Comparison of ENCODE assay signal across 27 cellular contexts in the genomic region with DNA sequence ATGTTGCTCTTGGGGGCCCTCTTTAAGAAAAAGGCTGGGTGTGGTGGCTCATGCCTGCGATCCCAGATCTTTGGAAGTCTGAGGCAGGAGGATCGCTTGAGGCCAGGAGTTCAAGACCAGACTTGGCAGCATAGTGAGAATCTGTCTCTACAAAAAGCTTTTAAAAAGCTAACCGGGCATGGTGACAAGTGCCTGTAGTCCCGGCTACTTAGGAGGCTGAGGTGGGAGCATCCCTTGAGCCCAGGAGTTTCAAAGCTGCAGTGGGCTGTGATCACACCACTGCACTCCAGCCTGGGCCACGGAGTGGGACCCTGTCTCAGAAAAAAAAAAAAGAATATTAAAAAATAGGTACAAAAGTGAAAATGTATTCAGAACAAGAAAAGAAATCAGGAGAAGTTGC. TPM values are rescaled to one million over a fixed set of nuclear protein-coding genes. Genes with fewer than 3 reads are reported as not detected.
"Had no signal": no experiment of that assay in that cellular context is flagged by ENCODE, and none has a peak within 500 bp of the region (broad histone marks: within the 10 kb centered on the region; RNA-seq: fewer than 3 reads in every experiment).

No MANE protein-coding gene starts in this region.

- H3K4me1 ChIP-seq: breast epithelium, foreskin keratinocyte, pancreas, testis had no signal

- H3K9me3 ChIP-seq: breast epithelium, pancreas, stomach, testis, tibial artery had no signal

- H3K4me3 ChIP-seq: breast epithelium, pancreas, smooth muscle cell, stomach, testis, tibial artery had no signal

- H3K36me3 ChIP-seq: breast epithelium, pancreas, stomach, tibial artery had no signal

- H3K4me2 ChIP-seq: smooth muscle cell had no signal

- ATAC-seq: foreskin keratinocyte, pancreas, sciatic nerve had no signal

- DNase-seq: central memory CD4-positive, alpha-beta T cell; effector CD8-positive, alpha-beta T cell; endodermal cell; foreskin keratinocyte; glutamatergic neuron; kidney; mesendoderm; natural killer cell; occipital lobe; pancreas; retina; stimulated activated CD4-positive, alpha-beta T cell treated with anti-CD3 and anti-CD28 coated beads, Interleukin-12 subunit alpha, Interleukin-12 subunit beta, amount 100 ng/mL, for 4 hours; stimulated activated CD4-positive, alpha-beta T cell treated with anti-CD3 and anti-CD28 coated beads, Interleukin-1b, Interleukin-23, amount 100 ng/mL, for 48 hours; stimulated activated CD4-positive, alpha-beta T cell treated with anti-CD3 and anti-CD28 coated beads, Interleukin-4, amount 100 ng/mL, for 24 hours; stimulated activated naive CD4-positive, alpha-beta T cell treated with Interleukin-2 at 50 U/mL for 16 hours; stomach; substantia nigra; testis; tibial artery had no signal

- H3K27ac ChIP-seq: breast epithelium, epithelial cell of prostate, foreskin keratinocyte, pancreas, stomach, testis, tibial artery had no signal

- H3K27me3 ChIP-seq: breast epithelium, foreskin keratinocyte, stomach, testis, tibial artery had no signal

RNA-seq across cellular contexts. Expression of a gene that starts 38.1 kb away (rescaled TPM):
- total RNA-seq: endodermal cell, fibroblast of lung, foreskin keratinocyte, natural killer cell, pancreas, pulmonary artery endothelial cell, sciatic nerve, smooth muscle cell, stomach had no signal
- polyA plus RNA-seq: fibroblast of lung, foreskin keratinocyte, liver, neural cell, smooth muscle cell, stomach had no signal
